17 cellular contexts compared by ENCODE assay signal in the genomic region with DNA sequence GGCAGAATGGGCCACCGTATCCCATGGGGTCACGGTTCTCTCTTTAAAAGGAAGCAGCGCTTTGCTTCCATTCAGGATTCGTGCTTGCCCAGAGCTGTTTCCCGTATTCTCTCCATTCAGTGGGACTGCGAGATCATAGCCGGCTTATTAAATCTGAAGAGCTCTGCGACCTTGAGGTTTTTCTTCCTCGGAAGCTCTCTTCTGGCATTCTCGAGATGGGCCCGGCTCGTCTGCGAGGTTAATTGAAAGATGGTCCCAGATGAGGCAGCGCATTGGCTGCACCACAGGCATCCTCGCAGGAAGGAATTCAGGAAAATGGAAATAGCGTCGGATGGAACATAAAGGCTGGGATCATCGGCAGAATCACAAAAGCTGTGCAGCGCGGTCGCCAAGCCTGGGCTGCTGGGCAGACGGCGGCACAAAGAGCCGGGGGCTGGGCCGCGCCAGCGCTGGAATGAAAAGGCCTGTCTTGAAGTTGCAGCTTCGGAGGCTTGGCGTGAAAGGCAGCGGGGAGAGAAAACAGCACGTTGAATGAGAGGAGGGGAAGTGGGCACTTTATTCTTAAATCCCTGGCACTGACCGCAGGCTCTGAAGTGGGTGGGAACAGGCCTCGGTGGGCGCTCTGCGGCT.
DNase-seq lines count a peak whose midpoint lies in the region; ATAC-seq, FAIRE-seq and TF ChIP-seq lines count a peak whose summit lies in the region.
"Had no signal": no experiment of that assay in that cellular context is flagged by ENCODE, and none has a peak within 500 bp of the region (broad histone marks: within the 10 kb centered on the region; RNA-seq: fewer than 3 reads in every experiment).

No MANE protein-coding gene starts in this region.

- H3K9me3 Mint-ChIP-seq in type B pancreatic cell = no peaks in the 10 kb centered on the region

- no peak overlapping the region for H3K27ac ChIP-seq in right atrium auricular region
- H3K27ac ChIP-seq: 22Rv1, A549, BLaER1 had no signal

- no peaks in the 10 kb centered on the region for H3K9me3 ChIP-seq in right atrium auricular region
- H3K9me3 ChIP-seq: A549, HAP-1 had no signal

- intact Hi-C loops in Right ventricle myocardium superior (cut with DNase I) = no loop called here

- TF ChIP-seq CTCF in right atrium auricular region (IDR thresholded peaks at IDR 0.05) (no peak), type B pancreatic cell (conservative IDR thresholded peaks at IDR 0.05) (no peak), D721Med (IDR thresholded peaks at IDR 0.05; ENCODE audit: insufficient read depth, missing control alignments) (no peak)

- no peaks in the 10 kb centered on the region for H3K36me3 ChIP-seq in right atrium auricular region
- H3K36me3 ChIP-seq: BLaER1, HAP-1 had no signal

- no peaks in the 10 kb centered on the region for H3K27me3 ChIP-seq in right atrium auricular region
- H3K27me3 ChIP-seq: BLaER1 had no signal

- peaks cover 24% of the 10 kb centered on the region for H3K4me1 Mint-ChIP-seq in type B pancreatic cell (ENCODE audit: unreplicated experiment)
- H3K4me1 Mint-ChIP-seq: CD14-positive monocyte; CD4-positive, alpha-beta memory T cell had no signal

- ATAC-seq in Right ventricle myocardium superior (ENCODE audit: poor library complexity) (no peak), GM18861 (IDR thresholded peaks at IDR 0.05; ENCODE audit: unreplicated experiment) (no peak)
- ATAC-seq: A549 had no signal

- no peaks in the 10 kb centered on the region for H3K36me3 Mint-ChIP-seq in type B pancreatic cell
- H3K36me3 Mint-ChIP-seq: CD14-positive monocyte; CD4-positive, alpha-beta memory T cell had no signal

- peak; percentile 43 for DNase-seq in right atrium auricular region (ENCODE audit: low spot score)
- DNase-seq in Right ventricle myocardium superior = no peak
- peak; percentile 26 for DNase-seq in midbrain (lab: John Stamatoyannopoulos, UW)
- DNase-seq in type B pancreatic cell (ENCODE audit: extremely low spot score, unreplicated experiment) = peak; percentile 45
- no peak for DNase-seq in activated CD4-positive, alpha-beta T cell treated with anti-CD3 and anti-CD28 coated beads, Interleukin-2, amount 50 U/mL, for 48 hours
- DNase-seq in D721Med (ENCODE audit: insufficient read length, low spot score) = no peak
- DNase-seq: AML-193; CD4-positive, alpha-beta memory T cell; DMS79 treated with DMSO at 0.1 percent for 48 hours; GF-D8 had no signal

- H3K4me3 Mint-ChIP-seq in type B pancreatic cell = no peak overlapping the region
- H3K4me3 Mint-ChIP-seq: CD14-positive monocyte; CD4-positive, alpha-beta memory T cell had no signal

- H3K4me1 ChIP-seq in right atrium auricular region = no peaks in the 10 kb centered on the region
- H3K4me1 ChIP-seq: A549, HAP-1 had no signal

- FAIRE-seq in D721Med (lab: Jason Lieb, UNC) = no peak
- FAIRE-seq: A549, H1 had no signal

- H3K27ac Mint-ChIP-seq in type B pancreatic cell = no peak overlapping the region
- H3K27ac Mint-ChIP-seq: CD4-positive, alpha-beta memory T cell had no signal

- peaks cover 34% of the 10 kb centered on the region for H3K27me3 Mint-ChIP-seq in type B pancreatic cell

- no peak overlapping the region for H3K4me3 ChIP-seq in right atrium auricular region
- H3K4me3 ChIP-seq: A549, BLaER1, HAP-1 had no signal

Comparison
In these comparisons a context has a peak if more than half of its experiments do, and no peak if none do; other contexts are left out.
1. DNase-seq: peak in right atrium auricular region (single experiment), midbrain (single experiment) and type B pancreatic cell (single experiment); none in Right ventricle myocardium superior (single experiment), activated CD4-positive, alpha-beta T cell treated with anti-CD3 and anti-CD28 coated beads, Interleukin-2, amount 50 U/mL, for 48 hours (0 of 2) and D721Med (single experiment).